Comparison of ENCODE assay signal across 21 cellular contexts in genomic region chr20:44485830-44486198, GRCh38. TPM values are rescaled to one million over a fixed set of nuclear protein-coding genes. Genes with fewer than 3 reads are reported as not detected.
A peak's percentile ranks its signal among the peaks of the same experiment; 100 is the strongest.
DNase-seq lines count a peak whose midpoint lies in the region; ATAC-seq and TF ChIP-seq lines count a peak whose summit lies in the region.
"Had no signal": no experiment of that assay in that cellular context is flagged by ENCODE, and none has a peak within 500 bp of the region (broad histone marks: within the 10 kb centered on the region; RNA-seq: fewer than 3 reads in every experiment).

No MANE protein-coding gene starts in this region.

- no peak for TF ChIP-seq RAD21 in SK-N-SH (IDR thresholded peaks at IDR 0.05; ENCODE audit: low read length)

- no peaks in the 10 kb centered on the region; the same call in 1 of the 2 replicates for H3K79me2 ChIP-seq in SK-N-SH (ENCODE audit: insufficient read depth)

- H2AFZ ChIP-seq in SK-N-SH (ENCODE audit: low read depth), result no peak overlapping the region

- H3K4me3 Mint-ChIP-seq in osteocyte (ENCODE audit: unreplicated experiment), result no peak overlapping the region
- H3K4me3 Mint-ChIP-seq: CD4-positive, alpha-beta memory T cell; IgD-negative memory B cell had no signal

- H3K9me3 Mint-ChIP-seq in osteocyte (ENCODE audit: unreplicated experiment), result no peaks in the 10 kb centered on the region
- H3K9me3 Mint-ChIP-seq: CD4-positive, alpha-beta memory T cell; IgD-negative memory B cell had no signal

- H3F3A ChIP-seq in SK-N-SH (replicated peaks; ENCODE audit: insufficient read depth), result no peaks in the 10 kb centered on the region

- no peak overlapping the region for H3K4me2 ChIP-seq in SK-N-SH
- H3K4me2 ChIP-seq: BLaER1 had no signal

- TF ChIP-seq POLR2A in suprapubic skin (IDR thresholded peaks at IDR 0.05), result no peak

- no peaks in the 10 kb centered on the region for H3K9me2 ChIP-seq in SK-N-SH

- TF ChIP-seq CTCF in SK-N-SH (IDR thresholded peaks at IDR 0.05) (no peak), dorsolateral prefrontal cortex (IDR thresholded peaks at IDR 0.05 in 54 of 56, conservative IDR thresholded peaks at IDR 0.05 in 2 of 56; ENCODE audit: low read depth in 1 of 56, partially characterized antibody in 56 of 56) (no peak), osteocyte (IDR thresholded peaks at IDR 0.05) (no peak), suprapubic skin (IDR thresholded peaks at IDR 0.05) (no peak)

- intact Hi-C loops in dorsolateral prefrontal cortex (cut with DNase I), result no loop called here

- H3K27me3 ChIP-seq in SK-N-SH (ENCODE audit: insufficient read depth) (no peaks in the 10 kb centered on the region), dorsolateral prefrontal cortex (no peaks in the 10 kb centered on the region), suprapubic skin (no peaks in the 10 kb centered on the region)
- H3K27me3 ChIP-seq: BLaER1, Peyer's patch had no signal

- CTCF ChIA-PET in SK-N-SH (lab: Yijun Ruan, JAX), result no interaction called here

- peak overlapping the region; percentile 41 for H3K27ac Mint-ChIP-seq in osteocyte (ENCODE audit: unreplicated experiment)

- ATAC-seq in SK-N-SH treated with all-trans-retinoic acid at 6 μM for 48 hours (peak; percentile 39; the same call in 2 of the 3 replicates), GM21515 (IDR thresholded peaks at IDR 0.05; ENCODE audit: unreplicated experiment) (no peak)

- H3K9me3 ChIP-seq in SK-N-SH, result no peaks in the 10 kb centered on the region
- no peaks in the 10 kb centered on the region for H3K9me3 ChIP-seq in suprapubic skin
- H3K9me3 ChIP-seq: BLaER1, Peyer's patch had no signal

- peaks cover 42 to 63% of the 10 kb centered on the region in 2 experiments for H3K36me3 ChIP-seq in SK-N-SH (replicated peaks in 1 of 2; ENCODE audit: control insufficient read depth in 1 of 2, insufficient read depth in 2 of 2, low read length in 1 of 2)
- H3K36me3 ChIP-seq in suprapubic skin, result peaks cover 73% of the 10 kb centered on the region

- WGBS in SK-N-SH (ENCODE audit: low lambda C conversion rate), result 82% methylated on average over 2 of the region's 2 CpGs
- WGBS in suprapubic skin, result 67% methylated on average over 2 of the region's 2 CpGs

- no peaks in the 10 kb centered on the region for H4K20me1 ChIP-seq in SK-N-SH (ENCODE audit: insufficient read depth)

- H3K4me1 ChIP-seq in SK-N-SH (ENCODE audit: control insufficient read depth in 1 of 2, insufficient read depth in 2 of 2, low read depth in 1 of 2, low read length in 1 of 2) (no peaks in the 10 kb centered on the region), suprapubic skin (peaks cover 10% of the 10 kb centered on the region)
- H3K4me1 ChIP-seq: Peyer's patch had no signal

- H3K9ac ChIP-seq in SK-N-SH, result no peak overlapping the region
- H3K9ac ChIP-seq: BLaER1 had no signal

- H3K27me3 Mint-ChIP-seq in osteocyte (ENCODE audit: unreplicated experiment), result no peaks in the 10 kb centered on the region
- H3K27me3 Mint-ChIP-seq: CD4-positive, alpha-beta memory T cell; IgD-negative memory B cell had no signal

- POLR2A ChIA-PET in SK-N-SH (lab: Yijun Ruan, JAX), result interaction anchor here (0.7 kb wide), 1 partner anchor 10 kb away, joined by 6 read pairs; the partner anchor contains the start of gene TTPAL

- peaks cover 34% of the 10 kb centered on the region for H3K36me3 Mint-ChIP-seq in osteocyte (ENCODE audit: unreplicated experiment)
- H3K36me3 Mint-ChIP-seq: IgD-negative memory B cell had no signal

- H3K4me3 ChIP-seq in SK-N-SH (ENCODE audit: low read depth in 2 of 2, low read length in 1 of 2) (no peak overlapping the region), dorsolateral prefrontal cortex (no peak overlapping the region), suprapubic skin (no peak overlapping the region)
- H3K4me3 ChIP-seq: BLaER1, GM12878, Peyer's patch had no signal

- H3K27ac ChIP-seq in SK-N-SH (ENCODE audit: low read depth in 2 of 2, low read length in 1 of 2) (no peak overlapping the region; a peak in 1 of 4 replicates), dorsolateral prefrontal cortex (peak overlapping the region in 40 of 59 donors; percentile 1 to 75 (median 45)), suprapubic skin (peak overlapping the region; percentile 76)
- H3K27ac ChIP-seq: 22Rv1, BLaER1, Peyer's patch had no signal

- no peaks in the 10 kb centered on the region for H3K4me1 Mint-ChIP-seq in osteocyte (ENCODE audit: unreplicated experiment)

- DNase-seq in SK-N-SH (no peak), dorsolateral prefrontal cortex (no peak), osteocyte (ENCODE audit: extremely low spot score, unreplicated experiment) (no peak), suprapubic skin (ENCODE audit: low spot score in 2 of 2) (peak in 1 of 2 donors; percentile 8), HUDEP-2 (lab: John Stamatoyannopoulos, UW; ENCODE audit: unreplicated experiment in 76 of 76) (no peak), NCI-H2029 treated with DMSO at 0.1 percent for 48 hours (lab: John Stamatoyannopoulos, UW) (no peak)
- DNase-seq: ACHN; CD4-positive, alpha-beta memory T cell; DND-41; NCI-H1105 treated with DMSO at 0.1 percent for 48 hours; NCI-H2081; NCI-H2171; NCI-H524 treated with DMSO at 0.1 percent for 48 hours; NCI-H82; Peyer's patch had no signal

- no peak for TF ChIP-seq EP300 in SK-N-SH (IDR thresholded peaks at IDR 0.05; ENCODE audit: borderline replicate concordance in 1 of 2, low read depth in 1 of 2, low read length in 1 of 2)
- TF ChIP-seq EP300 in suprapubic skin (IDR thresholded peaks at IDR 0.05), result no peak

TF ChIP-seq in SK-N-SH treated with all-trans-retinoic acid at 6 μM for 48 hours, 23 proteins besides CTCF, POLR2A, EP300 and RAD21 (continues in another document):
- TF ChIP-seq CREB5 (CRISPR knock-in tag; IDR thresholded peaks at IDR 0.05; ENCODE audit: low read depth), result no peak

TF ChIP-seq in SK-N-SH, 30 proteins besides CTCF, POLR2A, EP300 and RAD21:
- TF ChIP-seq POLR2AphosphoS5 (IDR thresholded peaks at IDR 0.05; ENCODE audit: low read depth, low read length), result no peak
- no peak for TF ChIP-seq IRF3 (IDR thresholded peaks at IDR 0.05; ENCODE audit: low read depth, low read length)

RNA-seq across cellular contexts. Expression of gene TTPAL, which starts 10.1 kb away (rescaled TPM):
- polyA plus RNA-seq in SK-N-SH (2012; rRNA removed), result 4.9 and 5.7 TPM in 2 replicates
- polyA plus RNA-seq in SK-N-SH (2012; cell fraction: cytosol; rRNA removed), result 5.4 and 5.6 TPM in 2 replicates
- 12.4 and 16.5 TPM in 2 replicates for polyA plus RNA-seq in SK-N-SH (2012; cell fraction: nucleus; rRNA removed)
- total RNA-seq in dorsolateral prefrontal cortex (10 to 100 TPM in 119 of 120 experiments, 1 to 10 TPM in 1; 10.0 to 26.4 (median 18.3) TPM), osteocyte (18.9 and 20.8 TPM in 2 replicates), suprapubic skin (10 to 100 TPM; 13.6 to 38.5 (median 29.4) TPM)

RNA-seq across cellular contexts. Expression of gene SERINC3, which starts 36.1 kb away (rescaled TPM):
- polyA plus RNA-seq in SK-N-SH (2012; rRNA removed), result 105 and 173 TPM in 2 replicates
- polyA plus RNA-seq in SK-N-SH (2012; cell fraction: cytosol; rRNA removed), result 101 and 124 TPM in 2 replicates
- 71.6 and 109 TPM in 2 replicates for polyA plus RNA-seq in SK-N-SH (2012; cell fraction: nucleus; rRNA removed)
- total RNA-seq in dorsolateral prefrontal cortex, result 100 to 1,000 TPM; 107 to 236 (median 191) TPM
- 121 and 125 TPM in 2 replicates for total RNA-seq in osteocyte
- 100 to 1,000 TPM in 3 of 4 donors, 10 to 100 TPM in 1; 94.1 to 128 (median 113) TPM for total RNA-seq in suprapubic skin

Comparison
In these comparisons a context has a peak if more than half of its experiments do, and no peak if none do; other contexts are left out.
1. H3K27ac ChIP-seq: peak in dorsolateral prefrontal cortex (40 of 59) and suprapubic skin (single experiment); none in SK-N-SH (0 of 2).